ENCODE assay signal across 1 cellular context in genomic region chr22:21917206-21917958, GRCh38.
TF ChIP-seq lines count a peak whose summit lies in the region.

No MANE protein-coding gene starts in this region.

TF ChIP-seq in H1, 55 proteins besides CTCF, POLR2A, EP300 and RAD21:
- TF ChIP-seq CBX5 (IDR thresholded peaks at IDR 0.05; ENCODE audit: low read depth, low read length) = no peak
- TF ChIP-seq E2F6 (IDR thresholded peaks at IDR 0.05) = peak; percentile 63
- TF ChIP-seq MAX (IDR thresholded peaks at IDR 0.05) = peak; percentile 59
- TF ChIP-seq ASH2L (IDR thresholded peaks at IDR 0.05; ENCODE audit: low read length) = peak; percentile 25
